16 cellular contexts compared by ENCODE assay signal in genomic region chr18:58581265-58581664, GRCh38. TPM values are rescaled to one million over a fixed set of nuclear protein-coding genes. Genes with fewer than 3 reads are reported as not detected.
DNase-seq lines count a peak whose midpoint lies in the region; ATAC-seq lines count a peak whose summit lies in the region.
"Had no signal": no experiment of that assay in that cellular context is flagged by ENCODE, and none has a peak within 500 bp of the region (broad histone marks: within the 10 kb centered on the region; RNA-seq: fewer than 3 reads in every experiment).

No MANE protein-coding gene starts in this region.

- no CpG with 5 or more reads among the region's 5 CpGs for WGBS in neuronal stem cell (ENCODE audit: extremely low coverage in 2 of 2, insufficient read length in 2 of 2, insufficient replicate concordance in 1 of 2), 2 donors

- H3K79me1 ChIP-seq in neuronal stem cell (ENCODE audit: low read depth, low read length): no peaks in the 10 kb centered on the region

- no peak overlapping the region for H3K14ac ChIP-seq in neuronal stem cell (ENCODE audit: low read length)

- no peak overlapping the region for H2AK5ac ChIP-seq in neuronal stem cell (ENCODE audit: low read depth, low read length)

- no peak overlapping the region for H2BK5ac ChIP-seq in neuronal stem cell (ENCODE audit: low read length)

- no peaks in the 10 kb centered on the region for H3K9me3 Mint-ChIP-seq in effector memory CD8-positive, alpha-beta T cell
- H3K9me3 Mint-ChIP-seq: activated naive CD8-positive, alpha-beta T cell treated with anti-CD3 and anti-CD28 coated beads, Interleukin-2, amount 50 U/mL, for 24 hours had no signal

- H3K36me3 Mint-ChIP-seq in effector memory CD8-positive, alpha-beta T cell (ENCODE audit: insufficient read depth): peaks cover 4% of the 10 kb centered on the region

- no peaks in the 10 kb centered on the region for H3K27me3 ChIP-seq in neuronal stem cell (ENCODE audit: control insufficient read depth in 3 of 3, insufficient read depth in 3 of 3, low read depth in 1 of 3, low read length in 3 of 3)

- no peak for ATAC-seq in effector memory CD8-positive, alpha-beta T cell (replicated peaks)
- no peak for ATAC-seq in stimulated activated naive CD8-positive, alpha-beta T cell treated with anti-CD3 and anti-CD28 coated beads, Interleukin-15, Interleukin-2, amounts not matched to agents 100 U/mL and 50 U/mL, for 24 hours
- ATAC-seq: activated naive CD8-positive, alpha-beta T cell treated with anti-CD3 and anti-CD28 coated beads, Interleukin-2, amount 50 U/mL, for 24 hours; gastroesophageal sphincter had no signal

- no peak overlapping the region for H3K9ac ChIP-seq in neuronal stem cell (ENCODE audit: low read depth, low read length, poor library complexity)

- H2AFZ ChIP-seq in neuronal stem cell (ENCODE audit: low read length): peak overlapping the region; percentile 5

- H3K4me1 ChIP-seq in neuronal stem cell (ENCODE audit: control insufficient read depth in 2 of 2, insufficient read depth in 1 of 2, low read depth in 1 of 2, low read length in 2 of 2): peaks cover 27 to 61% of the 10 kb centered on the region in 2 donors
- H3K4me1 ChIP-seq: gastroesophageal sphincter had no signal

- H3K4ac ChIP-seq in neuronal stem cell (ENCODE audit: low read length): no peak overlapping the region

- no peak overlapping the region for H3K4me3 Mint-ChIP-seq in effector memory CD8-positive, alpha-beta T cell
- H3K4me3 Mint-ChIP-seq: activated CD4-positive, alpha-beta memory T cell treated with anti-CD3 and anti-CD28 coated beads, Interleukin-2, amount 10 ng/mL, durations not matched to agents 7 days and 5 days; activated naive CD8-positive, alpha-beta T cell treated with anti-CD3 and anti-CD28 coated beads, Interleukin-2, amount 50 U/mL, for 24 hours had no signal

- H4K8ac ChIP-seq in neuronal stem cell (ENCODE audit: low read depth, low read length): no peak overlapping the region

- H3K23ac ChIP-seq in neuronal stem cell (ENCODE audit: low read depth, low read length, poor library complexity): no peak overlapping the region

- no peak overlapping the region for H3K27ac ChIP-seq in epithelial cell of prostate
- H3K27ac ChIP-seq in neuronal stem cell (replicated peaks; ENCODE audit: low read length): no peak overlapping the region
- H3K27ac ChIP-seq: gastroesophageal sphincter, HL-60 had no signal

- H3K4me2 ChIP-seq in neuronal stem cell (ENCODE audit: insufficient read depth, low read length, poor library complexity, severe bottlenecking): no peak overlapping the region

- peaks cover 14 to 22% of the 10 kb centered on the region in 2 donors for H3K27me3 Mint-ChIP-seq in effector memory CD8-positive, alpha-beta T cell

- no peak overlapping the region for H3K27ac Mint-ChIP-seq in effector memory CD8-positive, alpha-beta T cell
- H3K27ac Mint-ChIP-seq: activated CD4-positive, alpha-beta memory T cell treated with anti-CD3 and anti-CD28 coated beads, Interleukin-2, amount 10 ng/mL, durations not matched to agents 7 days and 5 days; activated naive CD8-positive, alpha-beta T cell treated with anti-CD3 and anti-CD28 coated beads, Interleukin-2, amount 50 U/mL, for 24 hours had no signal

- no peaks in the 10 kb centered on the region for H3K36me3 ChIP-seq in neuronal stem cell (replicated peaks in 1 of 2; ENCODE audit: control insufficient read depth in 2 of 2, insufficient read depth in 2 of 2, low read length in 2 of 2)
- H3K36me3 ChIP-seq: gastroesophageal sphincter had no signal

- H4K91ac ChIP-seq in neuronal stem cell (ENCODE audit: low read depth, low read length, poor library complexity): no peak overlapping the region

- H2BK120ac ChIP-seq in neuronal stem cell (ENCODE audit: low read depth, low read length): no peak overlapping the region

- no peaks in the 10 kb centered on the region for H3K4me1 Mint-ChIP-seq in effector memory CD8-positive, alpha-beta T cell (ENCODE audit: low read depth in 2 of 2)
- H3K4me1 Mint-ChIP-seq: activated CD4-positive, alpha-beta memory T cell treated with anti-CD3 and anti-CD28 coated beads, Interleukin-2, amount 10 ng/mL, durations not matched to agents 7 days and 5 days had no signal

- no peak overlapping the region for H3K18ac ChIP-seq in neuronal stem cell (ENCODE audit: low read length)

- peaks cover 0 to 3% of the 10 kb centered on the region in 2 donors for H3K9me3 ChIP-seq in neuronal stem cell (replicated peaks in 1 of 2; ENCODE audit: control insufficient read depth in 2 of 2, insufficient read depth in 1 of 2, low read depth in 1 of 2, low read length in 2 of 2)

- no peak overlapping the region for H3K4me3 ChIP-seq in neuronal stem cell (ENCODE audit: low read length in 2 of 2)
- H3K4me3 ChIP-seq: gastroesophageal sphincter had no signal

- peak; percentile 84 for DNase-seq in ELF-1 (ENCODE audit: low read depth, low spot score)
- DNase-seq in NCI-H226: peak; percentile 86
- peak; percentile 20 for DNase-seq in epithelial cell of prostate (ENCODE audit: low read depth, low spot score)
- DNase-seq in neuronal stem cell (ENCODE audit: low spot score): no peak
- no peak for DNase-seq in effector memory CD8-positive, alpha-beta T cell
- no peak for DNase-seq in stimulated activated naive CD8-positive, alpha-beta T cell treated with anti-CD3 and anti-CD28 coated beads, Interleukin-15, Interleukin-2, amounts not matched to agents 100 U/mL and 50 U/mL, for 24 hours
- no peak for DNase-seq in NCI-H524 treated with DMSO at 0.1 percent for 48 hours (lab: John Stamatoyannopoulos, UW)
- DNase-seq in DMS153 treated with DMSO at 0.1 percent for 48 hours (lab: John Stamatoyannopoulos, UW; ENCODE audit: unreplicated experiment): no peak
- DNase-seq: activated CD4-positive, alpha-beta memory T cell treated with anti-CD3 and anti-CD28 coated beads, Interleukin-2, amount 10 ng/mL, durations not matched to agents 7 days and 5 days; activated naive CD8-positive, alpha-beta T cell treated with anti-CD3 and anti-CD28 coated beads, Interleukin-2, amount 50 U/mL, for 24 hours; DMS79 treated with DMSO at 0.1 percent for 48 hours; NCI-H2081 treated with DMSO at 0.1 percent for 48 hours; stimulated activated CD4-positive, alpha-beta T cell treated with anti-CD3 and anti-CD28 coated beads, Interleukin-15, amount 100 ng/mL, for 24 hours; stimulated activated naive CD4-positive, alpha-beta T cell treated with Interleukin-2 at 50 U/mL for 16 hours had no signal

- no peak overlapping the region for H2BK15ac ChIP-seq in neuronal stem cell (ENCODE audit: low read length)

- H2BK12ac ChIP-seq in neuronal stem cell (ENCODE audit: low read length): no peak overlapping the region

RNA-seq across cellular contexts. Expression of gene ALPK2, which starts 47.6 kb away (rescaled TPM):
- 0.28 TPM for polyA plus RNA-seq in neuronal stem cell (2013, experiment 1 of 2)
- 0.21 TPM for polyA plus RNA-seq in neuronal stem cell (2013, experiment 2 of 2)

Comparison
In these comparisons a context has a peak if more than half of its experiments do, and no peak if none do; other contexts are left out.
1. DNase-seq: peak in ELF-1 (single experiment), NCI-H226 (single experiment) and epithelial cell of prostate (single experiment); none in neuronal stem cell (single experiment), effector memory CD8-positive, alpha-beta T cell (0 of 3), stimulated activated naive CD8-positive, alpha-beta T cell treated with anti-CD3 and anti-CD28 coated beads, Interleukin-15, Interleukin-2, amounts not matched to agents 100 U/mL and 50 U/mL, for 24 hours (single experiment), NCI-H524 treated with DMSO at 0.1 percent for 48 hours (single experiment) and DMS153 treated with DMSO at 0.1 percent for 48 hours (single experiment).